ENCODE assay signal across 1 cellular context in genomic region chr7:73560035-73560835, GRCh38.
TF ChIP-seq lines count a peak whose summit lies in the region.

No MANE protein-coding gene starts in this region.

TF ChIP-seq in IMR-90, 13 proteins besides CTCF, POLR2A, EP300 and RAD21 (continued from another document):
- TF ChIP-seq NFE2L2 (IDR thresholded peaks at IDR 0.05; ENCODE audit: low read depth, low read length): peak; percentile 63
